14 cellular contexts compared by ENCODE assay signal in genomic region chr22:38109391-38110000, GRCh38. TPM values are rescaled to one million over a fixed set of nuclear protein-coding genes. Genes with fewer than 3 reads are reported as not detected.
DNase-seq lines count a peak whose midpoint lies in the region; ATAC-seq, FAIRE-seq and TF ChIP-seq lines count a peak whose summit lies in the region.
"Had no signal": no experiment of that assay in that cellular context is flagged by ENCODE, and none has a peak within 500 bp of the region (broad histone marks: within the 10 kb centered on the region; RNA-seq: fewer than 3 reads in every experiment).

No MANE protein-coding gene starts in this region.

- H3K36me3 ChIP-seq in Karpas-422 (ENCODE audit: insufficient read depth, low read length), result no peaks in the 10 kb centered on the region
- H3K36me3 ChIP-seq in K562 (ENCODE audit: control insufficient read depth, insufficient read depth, low read length), result no peaks in the 10 kb centered on the region
- H3K36me3 ChIP-seq in osteoblast (ENCODE audit: insufficient read depth, low read length), result no peaks in the 10 kb centered on the region

- no peaks in the 10 kb centered on the region for H3K9me2 ChIP-seq in Karpas-422 (replicated peaks; ENCODE audit: insufficient read depth, low read length)

- no peak for TF ChIP-seq POLR2A in K562 (conservative IDR thresholded peaks at IDR 0.05)

- TF ChIP-seq CTCF in K562 (IDR thresholded peaks at IDR 0.05 in 2 of 3, conservative IDR thresholded peaks at IDR 0.05 in 1 of 3; ENCODE audit: insufficient read depth in 2 of 3, low read depth in 1 of 3, low read length in 3 of 3) (no peak), osteoblast (IDR thresholded peaks at IDR 0.05; ENCODE audit: extremely low read depth, low read depth, low read length) (no peak)

- in situ Hi-C loops in K562 (cut with MboI), result loop anchor here (10.0 kb wide), 1 partner anchor 465 kb away; the partner anchor contains the start of gene DMC1

- ATAC-seq in K562, result no peak

- H3K9me3 ChIP-seq in Karpas-422 (ENCODE audit: low read length) (no peaks in the 10 kb centered on the region; the same call in 1 of the 2 replicates), K562 (replicated peaks; ENCODE audit: control insufficient read depth, insufficient read depth, low read depth, low read length) (no peaks in the 10 kb centered on the region), osteoblast (ENCODE audit: low read depth, low read length) (no peaks in the 10 kb centered on the region)

- CTCF ChIA-PET in K562 (lab: Yijun Ruan, JAX; ENCODE audit: low intra/inter-chr PET ratio), result interaction anchor here (0.6 kb wide), 1 partner anchor 44 kb away, joined by 5 read pairs; no protein-coding TSS in a partner anchor

- DNase-seq in NCI-H1417 (lab: John Stamatoyannopoulos, UW) (peak in 2 of 3 experiments; percentile 34 to 38), NCI-H1417 treated with DMSO at 0.1 percent for 48 hours (lab: John Stamatoyannopoulos, UW) (no peak), Karpas-422 (peak; percentile 43), K562 (ENCODE audit: extremely low read depth in 1 of 4, low spot score in 3 of 4) (no peak), osteoblast (ENCODE audit: insufficient read length, low spot score, missing footprints) (peak; percentile 74), C1 segment of cervical spinal cord (lab: John Stamatoyannopoulos, UW) (no peak), SW 1271 (lab: John Stamatoyannopoulos, UW) (no peak)
- no peak for DNase-seq in stimulated activated naive CD4-positive, alpha-beta T cell treated with Interleukin-2 at 50 U/mL for 16 hours (lab: John Stamatoyannopoulos, UW)
- DNase-seq: activated gamma-delta T cell treated with Interleukin-2 at 50 U/mL for 16 hours, foreskin keratinocyte, left cardiac atrium, NCI-H1436 treated with DMSO at 0.1 percent for 48 hours had no signal

- WGBS in K562 (ENCODE audit: insufficient coverage, low coverage, missing lambda C conversion rate), result 48% methylated on average over 12 of the region's 22 CpGs

- H2AFZ ChIP-seq in Karpas-422 (ENCODE audit: low read length), result no peak overlapping the region
- no peak overlapping the region for H2AFZ ChIP-seq in K562 (ENCODE audit: low read depth, low read length)
- H2AFZ ChIP-seq in osteoblast (ENCODE audit: low read length), result no peak overlapping the region
- H2AFZ ChIP-seq: PC-9 had no signal

- POLR2A ChIA-PET in K562 (lab: Yijun Ruan, JAX), result interaction anchor here (0.6 to 1.1 kb wide), 3 partner anchors 17 to 452 kb away, joined by 3 to 5 read pairs (median 5); no protein-coding TSS in a partner anchor

- H3K9ac ChIP-seq in Karpas-422 (ENCODE audit: low read length) (no peak overlapping the region), K562 (ENCODE audit: insufficient read depth in 1 of 2, low read depth in 2 of 2, low read length in 2 of 2) (no peak overlapping the region)

- H3K4me3 ChIP-seq in Karpas-422 (ENCODE audit: low read length) (no peak overlapping the region), K562 (no peak overlapping the region), osteoblast (ENCODE audit: insufficient read depth, low read length) (no peak overlapping the region)
- H3K4me3 ChIP-seq: PC-9 had no signal

- H3K27ac ChIP-seq in Karpas-422 (ENCODE audit: low read length), result no peak overlapping the region
- H3K27ac ChIP-seq in K562 (ENCODE audit: extremely low read depth, low read depth, low read length), result no peak overlapping the region
- H3K27ac ChIP-seq in osteoblast (ENCODE audit: low read depth, low read length), result no peak overlapping the region
- H3K27ac ChIP-seq: foreskin keratinocyte, PC-9 had no signal

- BruUV-seq in K562 (replicated peaks; lab: Mats Ljungman, UMichigan), result no TSS peak

- H3K4me1 ChIP-seq in Karpas-422 (ENCODE audit: low read length) (peaks cover 9% of the 10 kb centered on the region), K562 (replicated peaks in 1 of 2; ENCODE audit: control insufficient read depth in 2 of 2, insufficient read depth in 2 of 2, low read length in 2 of 2) (peaks cover 0 to 27% of the 10 kb centered on the region in 2 experiments; a peak in 2 of 5 replicates), osteoblast (ENCODE audit: insufficient read depth, low read length) (no peaks in the 10 kb centered on the region)
- H3K4me1 ChIP-seq: foreskin keratinocyte had no signal

- no peak for FAIRE-seq in K562 (lab: Jason Lieb, UNC)
- FAIRE-seq: A204.1 had no signal

- H4K20me1 ChIP-seq in Karpas-422 (ENCODE audit: insufficient read depth, low read depth, low read length) (no peaks in the 10 kb centered on the region), K562 (replicated peaks; ENCODE audit: control insufficient read depth, insufficient read depth, low read length) (no peaks in the 10 kb centered on the region), osteoblast (ENCODE audit: insufficient read depth, low read length) (no peaks in the 10 kb centered on the region)

- H3K4me2 ChIP-seq in Karpas-422 (ENCODE audit: low read depth, low read length, poor library complexity, severe bottlenecking) (no peak overlapping the region), K562 (ENCODE audit: insufficient read depth, low read length) (no peak overlapping the region), osteoblast (ENCODE audit: insufficient read depth, low read length) (no peak overlapping the region)

- H3K27me3 ChIP-seq in Karpas-422 (ENCODE audit: low read length), result no peaks in the 10 kb centered on the region
- no peaks in the 10 kb centered on the region for H3K27me3 ChIP-seq in K562 (ENCODE audit: control insufficient read depth in 2 of 2, insufficient read depth in 2 of 2, low read length in 2 of 2)
- no peaks in the 10 kb centered on the region for H3K27me3 ChIP-seq in osteoblast (ENCODE audit: insufficient read depth, low read length)
- H3K27me3 ChIP-seq: foreskin keratinocyte had no signal

- H3K79me2 ChIP-seq in Karpas-422 (ENCODE audit: low read length) (no peaks in the 10 kb centered on the region), K562 (ENCODE audit: control insufficient read depth, insufficient read depth, low read length) (no peaks in the 10 kb centered on the region), osteoblast (ENCODE audit: insufficient read depth, low read length) (no peaks in the 10 kb centered on the region)

- intact Hi-C loops in K562 (cut with micrococcal nuclease), result loop anchor here (10.0 kb wide), 1 partner anchor 465 kb away; the partner anchor contains the start of gene DMC1

- H3K9me1 ChIP-seq in K562 (ENCODE audit: control insufficient read depth, insufficient read depth, low read length), result no peaks in the 10 kb centered on the region

- no peak for TF ChIP-seq EP300 in K562 (IDR thresholded peaks at IDR 0.05; ENCODE audit: low read length)

- no peak for TF ChIP-seq RAD21 in K562 (CRISPR knock-in tag; conservative IDR thresholded peaks at IDR 0.05 in 1 of 2, IDR thresholded peaks at IDR 0.05 in 1 of 2)

RNA-seq across cellular contexts. Expression of gene BAIAP2L2, which starts 1.0 kb away (rescaled TPM):
- 0.22 and 0.43 TPM in 2 replicates for total RNA-seq in Karpas-422 (2014; rRNA removed; shearing (Covaris generic); ENCODE audit: low replicate concordance)
- 0.19 and 0.25 TPM in 2 replicates for total RNA-seq in K562 (2011; cell fraction: chromatin; rRNA removed; ENCODE audit: low replicate concordance)
- total RNA-seq in K562 (2011; cell fraction: nucleolus; rRNA removed), result 0.26 and 0.33 TPM in 2 replicates
- 0.37 TPM in 1 of 2 replicates, not detected in the other for total RNA-seq in K562 (2011; cell fraction: nucleoplasm; rRNA removed)
- total RNA-seq in K562 (2014; rRNA removed), result not detected in 2 replicates
- total RNA-seq in K562 (2014; rRNA removed; fragmentation: Illumina TruSeq; extraction: Trizol), result not detected in 2 replicates
- total RNA-seq in K562 (2015; rRNA removed; fragmentation: Illumina TruSeq; extraction: Trizol), result not detected in 2 replicates
- total RNA-seq in K562 (2021), result 0.13 and 0.22 TPM in 2 replicates
- 0.07 and 0.09 TPM in 2 replicates for polyA plus RNA-seq in K562 (2011; rRNA removed)
- polyA plus RNA-seq in K562 (2011; cell fraction: cytosol; rRNA removed), result 0.06 and 0.22 TPM in 2 replicates
- 0.37 and 1.1 TPM in 2 replicates for polyA plus RNA-seq in K562 (2011; cell fraction: nucleus; rRNA removed)
- 0.23 and 0.72 TPM in 2 replicates for polyA plus RNA-seq in K562 (2012)
- polyA plus RNA-seq in K562 (2014; fragmentation: Illumina TruSeq; extraction: Trizol), result 0.07 TPM in 1 of 2 replicates, not detected in the other
- polyA plus RNA-seq in K562 (2014; fragmentation: Nextera tagmentation; extraction: Ambion mirVana), result under 1 TPM in 1 of 2 experiments, not detected in 1; 0.04 TPM
- 0.11 and 0.86 TPM in 2 replicates for polyA plus RNA-seq in K562 (2014; rRNA removed)
- polyA minus RNA-seq in K562 (2011; rRNA and poly(A)+ RNA removed), result 0.11 TPM in 1 of 2 replicates, not detected in the other
- polyA minus RNA-seq in K562 (2011; cell fraction: cytosol; rRNA and poly(A)+ RNA removed), result not detected in 2 replicates
- 0.22 TPM in 1 of 2 replicates, not detected in the other for polyA minus RNA-seq in K562 (2011; cell fraction: nucleus; rRNA and poly(A)+ RNA removed)
- 0.88 and 1.1 TPM in 2 replicates for total RNA-seq in osteoblast

RNA-seq across cellular contexts. Expression of gene SLC16A8, which starts 25.5 kb away (rescaled TPM):
- not detected in 2 replicates for total RNA-seq in Karpas-422 (2014; rRNA removed; shearing (Covaris generic); ENCODE audit: low replicate concordance)
- not detected in 2 replicates for total RNA-seq in K562 (2011; cell fraction: chromatin; rRNA removed; ENCODE audit: low replicate concordance)
- total RNA-seq in K562 (2011; cell fraction: nucleolus; rRNA removed), result not detected in 2 replicates
- total RNA-seq in K562 (2011; cell fraction: nucleoplasm; rRNA removed), result not detected in 2 replicates
- not detected in 2 replicates for total RNA-seq in K562 (2014; rRNA removed)
- total RNA-seq in K562 (2014; rRNA removed; fragmentation: Illumina TruSeq; extraction: Trizol), result not detected in 2 replicates
- total RNA-seq in K562 (2015; rRNA removed; fragmentation: Illumina TruSeq; extraction: Trizol), result not detected in 2 replicates
- total RNA-seq in K562 (2021), result not detected in 2 replicates
- polyA plus RNA-seq in K562 (2011; rRNA removed), result not detected in 2 replicates
- polyA plus RNA-seq in K562 (2011; cell fraction: cytosol; rRNA removed), result not detected in 2 replicates
- not detected in 2 replicates for polyA plus RNA-seq in K562 (2011; cell fraction: nucleus; rRNA removed)
- 0.28 TPM in 1 of 2 replicates, not detected in the other for polyA plus RNA-seq in K562 (2012)
- not detected in 2 replicates for polyA plus RNA-seq in K562 (2014; fragmentation: Illumina TruSeq; extraction: Trizol)
- polyA plus RNA-seq in K562 (2014; fragmentation: Nextera tagmentation; extraction: Ambion mirVana), result not detected
- not detected in 2 replicates for polyA plus RNA-seq in K562 (2014; rRNA removed)
- polyA minus RNA-seq in K562 (2011; rRNA and poly(A)+ RNA removed), result not detected in 2 replicates
- polyA minus RNA-seq in K562 (2011; cell fraction: cytosol; rRNA and poly(A)+ RNA removed), result not detected in 2 replicates
- polyA minus RNA-seq in K562 (2011; cell fraction: nucleus; rRNA and poly(A)+ RNA removed), result not detected in 2 replicates
- total RNA-seq in osteoblast, result not detected in 2 replicates
- total RNA-seq: foreskin keratinocyte, PC-9 had no signal

RNA-seq across cellular contexts. Expression of gene PICK1, which starts 52.3 kb away (rescaled TPM):
- 11.0 and 29.2 TPM in 2 replicates for total RNA-seq in Karpas-422 (2014; rRNA removed; shearing (Covaris generic); ENCODE audit: low replicate concordance)
- total RNA-seq in K562 (2011; cell fraction: chromatin; rRNA removed; ENCODE audit: low replicate concordance), result 25.6 and 73.9 TPM in 2 replicates
- total RNA-seq in K562 (2011; cell fraction: nucleolus; rRNA removed), result 35.9 and 41.6 TPM in 2 replicates
- 31.1 and 41.3 TPM in 2 replicates for total RNA-seq in K562 (2011; cell fraction: nucleoplasm; rRNA removed)
- 8.6 and 11.3 TPM in 2 replicates for total RNA-seq in K562 (2014; rRNA removed)
- 4.3 and 5.2 TPM in 2 replicates for total RNA-seq in K562 (2014; rRNA removed; fragmentation: Illumina TruSeq; extraction: Trizol)
- total RNA-seq in K562 (2015; rRNA removed; fragmentation: Illumina TruSeq; extraction: Trizol), result 6.5 and 6.7 TPM in 2 replicates
- total RNA-seq in K562 (2021), result 7.1 and 9.2 TPM in 2 replicates
- 9.6 and 14.5 TPM in 2 replicates for polyA plus RNA-seq in K562 (2011; rRNA removed)
- polyA plus RNA-seq in K562 (2011; cell fraction: cytosol; rRNA removed), result 12.0 and 13.0 TPM in 2 replicates
- 67.4 and 81.6 TPM in 2 replicates for polyA plus RNA-seq in K562 (2011; cell fraction: nucleus; rRNA removed)
- polyA plus RNA-seq in K562 (2012), result 5.6 and 8.2 TPM in 2 replicates
- polyA plus RNA-seq in K562 (2014; fragmentation: Illumina TruSeq; extraction: Trizol), result 7.1 and 7.9 TPM in 2 replicates
- under 1 TPM in 1 of 2 experiments, not detected in 1; 0.06 TPM for polyA plus RNA-seq in K562 (2014; fragmentation: Nextera tagmentation; extraction: Ambion mirVana)
- polyA plus RNA-seq in K562 (2014; rRNA removed), result 9.4 and 11.0 TPM in 2 replicates
- polyA minus RNA-seq in K562 (2011; rRNA and poly(A)+ RNA removed), result 9.6 and 18.1 TPM in 2 replicates
- 5.7 and 8.4 TPM in 2 replicates for polyA minus RNA-seq in K562 (2011; cell fraction: cytosol; rRNA and poly(A)+ RNA removed)
- polyA minus RNA-seq in K562 (2011; cell fraction: nucleus; rRNA and poly(A)+ RNA removed), result 11.6 and 12.2 TPM in 2 replicates
- total RNA-seq in osteoblast, result 14.4 and 15.6 TPM in 2 replicates

Comparison
In these comparisons a context has a peak if more than half of its experiments do, and no peak if none do; other contexts are left out.
1. DNase-seq: peak in NCI-H1417 (2 of 3), Karpas-422 (single experiment) and osteoblast (single experiment); none in NCI-H1417 treated with DMSO at 0.1 percent for 48 hours (single experiment), K562 (0 of 4), stimulated activated naive CD4-positive, alpha-beta T cell treated with Interleukin-2 at 50 U/mL for 16 hours (single experiment), C1 segment of cervical spinal cord (0 of 14) and SW 1271 (0 of 2).